ENCODE assay signal across 24 cellular contexts in the genomic region with DNA sequence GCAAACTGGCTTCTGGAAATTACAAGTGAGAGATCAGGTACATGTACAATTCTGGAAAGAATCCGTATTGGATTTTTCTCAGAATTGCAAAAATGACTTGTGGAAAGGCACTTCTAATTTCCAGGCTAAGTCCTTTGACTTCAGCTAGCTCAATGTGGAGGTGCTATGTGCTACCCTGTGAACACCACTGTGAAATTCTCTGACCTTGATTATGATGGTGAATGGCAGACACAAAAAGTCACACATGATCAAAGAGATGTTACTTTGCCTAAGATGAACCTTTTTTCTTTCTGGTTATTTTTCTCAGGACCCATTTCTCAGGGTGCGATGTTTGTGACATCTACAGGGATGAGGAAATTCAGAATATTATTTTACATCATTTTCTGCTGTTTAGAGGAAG.
"Had no signal": no experiment of that assay in that cellular context is flagged by ENCODE, and none has a peak within 500 bp of the region (broad histone marks: within the 10 kb centered on the region; RNA-seq: fewer than 3 reads in every experiment).

No MANE protein-coding gene starts in this region.

- H3K27ac Mint-ChIP-seq: activated T-helper 2 cell treated with anti-CD3 and anti-CD28 coated beads, Interferon-gamma antibody, Interleukin-2, Interleukin-4, amounts not matched to agents 10 μg/mL and 5 μg/mL and 100 μg/mL, durations not matched to agents 14 hours and 24 hours and 36 hours had no signal

- ATAC-seq: activated CD4-positive, CD25-positive, alpha-beta regulatory T cell treated with anti-CD3 and anti-CD28 coated beads, Interleukin-2, amount 50 U/mL, for 24 hours had no signal

- DNase-seq: activated CD4-positive, alpha-beta T cell treated with anti-CD3 and anti-CD28 coated beads for 48 hours; activated CD4-positive, alpha-beta T cell treated with anti-CD3 and anti-CD28 coated beads, Interleukin-2, amount 50 U/mL, for 48 hours; activated gamma-delta T cell treated with Interleukin-2 at 50 U/mL for 16 hours; activated naive CD4-positive, alpha-beta T cell treated with anti-CD3 and anti-CD28 coated beads, Interleukin-2, amount 50 U/mL, for 16 hours; activated T-cell treated with anti-CD3 and anti-CD28 coated beads for 4 hours; activated T-cell treated with anti-CD3 and anti-CD28 coated beads, Interleukin-2, amount 50 U/mL, for 48 hours; aorta; caudate nucleus; MG63; NCI-H1092; NCI-H1436; NCI-H1694 treated with DMSO at 0.1 percent for 48 hours; NCI-H2029 treated with DMSO at 0.1 percent for 48 hours; NCI-H446; NCI-H524; NCI-H774; NK-92 treated with Interleukin-12 subunit alpha and Interleukin-12 subunit beta, amount 100 ng/mL, for 24 hours; Peyer's patch; Right ventricle myocardium superior; SJCRH30; SK-N-SH; SW 1271 had no signal
